ENCODE assay signal across 10 cellular contexts in genomic region chr2:120245520-120245835, GRCh38. TPM values are rescaled to one million over a fixed set of nuclear protein-coding genes. Genes with fewer than 3 reads are reported as not detected.
A peak's percentile ranks its signal among the peaks of the same experiment; 100 is the strongest.
DNase-seq lines count a peak whose midpoint lies in the region; ATAC-seq and TF ChIP-seq lines count a peak whose summit lies in the region.
"Had no signal": no experiment of that assay in that cellular context is flagged by ENCODE, and none has a peak within 500 bp of the region (broad histone marks: within the 10 kb centered on the region; RNA-seq: fewer than 3 reads in every experiment).

No MANE protein-coding gene starts in this region.

- H3K27ac ChIP-seq in PC-3 (ENCODE audit: low read length): no peak overlapping the region
- H3K27ac ChIP-seq in uterus: peak overlapping the region; percentile 33 to 40

- peak; percentile 74 for ATAC-seq in PC-3
- no peak for ATAC-seq in HG02763 (IDR thresholded peaks at IDR 0.05; ENCODE audit: unreplicated experiment)
- ATAC-seq: T-cell had no signal

- BruUV-seq in MCF 10A (replicated peaks; lab: Mats Ljungman, UMichigan) (no TSS peak), PC-3 (replicated peaks; lab: Mats Ljungman, UMichigan) (no TSS peak)

- H3K9me2 ChIP-seq in PC-3 (replicated peaks; ENCODE audit: low read length): no peaks in the 10 kb centered on the region

- CTCF ChIA-PET in MCF 10A (lab: Yijun Ruan, JAX) (interaction anchor here (0.7 to 1.9 kb wide), 2 partner anchors 67 to 191 kb away, joined by 3 to 6 read pairs; no protein-coding TSS in a partner anchor), PC-3 (lab: Charles Lee) (interaction anchor here (1.3 kb wide), 1 partner anchor 68 kb away, joined by 3 read pairs; no protein-coding TSS in a partner anchor)

- peak overlapping the region; percentile 42 for H3K4me2 ChIP-seq in PC-3 (ENCODE audit: low read length)

- H3K36me3 ChIP-seq in PC-3 (ENCODE audit: low read depth, low read length): no peaks in the 10 kb centered on the region
- H3K36me3 ChIP-seq in uterus: no peaks in the 10 kb centered on the region

- H3K79me2 ChIP-seq in PC-3 (ENCODE audit: low read length): no peaks in the 10 kb centered on the region

- peaks cover 5% of the 10 kb centered on the region for H3K4me1 Mint-ChIP-seq in MCF 10A (ENCODE audit: insufficient read depth, unreplicated experiment)
- H3K4me1 Mint-ChIP-seq: T-cell had no signal

- H4K20me1 ChIP-seq in PC-3 (ENCODE audit: low read length): no peaks in the 10 kb centered on the region

- no peaks in the 10 kb centered on the region for H3F3A ChIP-seq in PC-3 (ENCODE audit: low read length, unreplicated experiment)

- H2AFZ ChIP-seq in PC-3 (ENCODE audit: low read length): peak overlapping the region; percentile 33; the same call in 1 of the 2 replicates

- no peak for TF ChIP-seq POLR2A in uterus (IDR thresholded peaks at IDR 0.05)

- peaks cover 30% of the 10 kb centered on the region for H3K27me3 Mint-ChIP-seq in MCF 10A (ENCODE audit: insufficient read depth, unreplicated experiment)

- no peak overlapping the region for H3K27ac Mint-ChIP-seq in MCF 10A (ENCODE audit: low read depth, unreplicated experiment)
- H3K27ac Mint-ChIP-seq: activated T-cell treated with anti-CD3 and anti-CD28 coated beads, Interleukin-2, amount 50 U/mL, for 24 hours; T-cell had no signal

- intact Hi-C loops in MCF 10A (cut with micrococcal nuclease): no loop called here
- intact Hi-C loops in PC-3 (cut with micrococcal nuclease): no loop called here
- intact Hi-C loops in uterus (cut with DNase I; ENCODE audit: low total_unique reads): no loop called here

- TF ChIP-seq CTCF in MCF 10A (IDR thresholded peaks at IDR 0.05; ENCODE audit: unreplicated experiment) (no peak), PC-3 (conservative IDR thresholded peaks at IDR 0.05; ENCODE audit: low read depth, low read length) (no peak), uterus (IDR thresholded peaks at IDR 0.05) (no peak)

- in situ Hi-C loops in T47D (cut with HindIII; ENCODE audit: low pct_unique_long_range_greater_than_20kb, low sequenced_read_pairs): no loop called here

- no peak overlapping the region for H3K4me3 Mint-ChIP-seq in MCF 10A (ENCODE audit: unreplicated experiment)
- H3K4me3 Mint-ChIP-seq: activated T-cell treated with anti-CD3 and anti-CD28 coated beads, Interleukin-2, amount 50 U/mL, for 24 hours; T-cell had no signal

- DNase-seq in T47D (ENCODE audit: low read depth in 1 of 2, low spot score in 1 of 2) (peak; percentile 59 to 76), MCF 10A (ENCODE audit: unreplicated experiment) (no peak), PC-3 (peak; percentile 54), islet precursor cell (peak; percentile 91), uterus (peak; percentile 51 to 72), SKM-1 treated with dmso at 0.1 percent for 144 hours (lab: John Stamatoyannopoulos, UW; ENCODE audit: unreplicated experiment) (no peak)
- no peak for DNase-seq in activated CD4-positive, alpha-beta T cell treated with anti-CD3 and anti-CD28 coated beads, Interleukin-2, amount 50 U/mL, for 48 hours
- DNase-seq: T-cell had no signal

- H3K36me3 Mint-ChIP-seq in MCF 10A (ENCODE audit: insufficient read depth, unreplicated experiment): no peaks in the 10 kb centered on the region
- H3K36me3 Mint-ChIP-seq: T-cell had no signal

- H3K9me3 Mint-ChIP-seq in MCF 10A (ENCODE audit: unreplicated experiment): no peaks in the 10 kb centered on the region
- H3K9me3 Mint-ChIP-seq: activated T-cell treated with anti-CD3 and anti-CD28 coated beads, Interleukin-2, amount 50 U/mL, for 24 hours; T-cell had no signal

- no peak overlapping the region for H3K4me3 ChIP-seq in PC-3 (ENCODE audit: low read length)
- H3K4me3 ChIP-seq in uterus: no peak overlapping the region

- H3K9me3 ChIP-seq in PC-3 (ENCODE audit: low read length): no peaks in the 10 kb centered on the region
- H3K9me3 ChIP-seq in uterus: no peaks in the 10 kb centered on the region

- H3K9ac ChIP-seq in PC-3 (ENCODE audit: low read length): no peak overlapping the region

- POLR2A ChIA-PET in MCF 10A (lab: Yijun Ruan, JAX) (interaction anchor here (0.6 kb wide), 2 partner anchors 22 to 567 kb away, joined by 3 read pairs; partner anchors contain the start of genes TMEM177 and TMEM185B), PC-3 (lab: Charles Lee; ENCODE audit: unreplicated experiment) (no interaction called here)

- H3K4me1 ChIP-seq in PC-3 (ENCODE audit: insufficient read depth, low read length) (peaks cover 25% of the 10 kb centered on the region), uterus (peaks cover 0 to 7% of the 10 kb centered on the region in 2 donors)

- H3K27me3 ChIP-seq in PC-3 (ENCODE audit: low read length) (no peaks in the 10 kb centered on the region), uterus (no peaks in the 10 kb centered on the region)

RNA-seq across cellular contexts. Expression of gene RALB, which starts 7.2 kb away (rescaled TPM):
- total RNA-seq in MCF 10A (2022) (37.4 and 46.5 TPM in 2 replicates), PC-3 (2014; rRNA removed) (49.1 and 57.9 TPM in 2 replicates), uterus (10 to 100 TPM; 54.1 to 96.7 (median 78.2) TPM)

RNA-seq across cellular contexts. Expression of gene TMEM185B, which starts 22.3 kb away (rescaled TPM):
- total RNA-seq in MCF 10A (2022): 40.9 and 45.0 TPM in 2 replicates
- 67.5 and 83.6 TPM in 2 replicates for total RNA-seq in PC-3 (2014; rRNA removed)
- 10 to 100 TPM; 11.5 to 34.6 (median 22.0) TPM for total RNA-seq in uterus

Comparison
In these comparisons a context has a peak if more than half of its experiments do, and no peak if none do; other contexts are left out.
1. DNase-seq: peak in T47D (2 of 2), PC-3 (single experiment), islet precursor cell (single experiment) and uterus (2 of 2); none in MCF 10A (single experiment), SKM-1 treated with dmso at 0.1 percent for 144 hours (single experiment) and activated CD4-positive, alpha-beta T cell treated with anti-CD3 and anti-CD28 coated beads, Interleukin-2, amount 50 U/mL, for 48 hours (0 of 2).